ENCODE assay signal across 17 cellular contexts in genomic region chr6:7189101-7189721, GRCh38.
DNase-seq lines count a peak whose midpoint lies in the region; ATAC-seq and TF ChIP-seq lines count a peak whose summit lies in the region.
"Had no signal": no experiment of that assay in that cellular context is flagged by ENCODE, and none has a peak within 500 bp of the region (broad histone marks: within the 10 kb centered on the region; RNA-seq: fewer than 3 reads in every experiment).

No MANE protein-coding gene starts in this region.

- intact Hi-C loops in Right ventricle myocardium inferior (cut with DNase I) (no loop called here), cardiac septum (cut with DNase I) (no loop called here)

- H3K9me3 ChIP-seq in esophagus (ENCODE audit: control insufficient read depth in 2 of 2, insufficient read depth in 1 of 2, low read depth in 1 of 2, low read length in 1 of 2) (no peaks in the 10 kb centered on the region), upper lobe of left lung (no peaks in the 10 kb centered on the region)
- H3K9me3 ChIP-seq: ascending aorta had no signal

- H3K4me3 ChIP-seq in esophagus (ENCODE audit: low read depth in 1 of 2, low read length in 2 of 2) (no peak overlapping the region), upper lobe of left lung (no peak overlapping the region)
- H3K4me3 ChIP-seq: ascending aorta had no signal

- no peak for TF ChIP-seq EP300 in upper lobe of left lung (IDR thresholded peaks at IDR 0.05)

- DNase-seq in Right ventricle myocardium inferior (ENCODE audit: missing footprints) (no peak), cardiac septum (ENCODE audit: low spot score) (no peak), memory B cell (ENCODE audit: low spot score in 2 of 2) (no peak), upper lobe of left lung (peak in 1 of 2 donors; percentile 54)
- DNase-seq in activated CD4-positive, alpha-beta T cell treated with anti-CD3 and anti-CD28 coated beads, Interleukin-2, amount 50 U/mL, for 48 hours, result no peak
- DNase-seq: activated CD4-positive, alpha-beta T cell treated with anti-CD3 and anti-CD28 coated beads for 48 hours; activated naive CD4-positive, alpha-beta T cell; C1 segment of cervical spinal cord; effector memory CD8-positive, alpha-beta T cell; glutamatergic neuron; NCI-H2081 treated with DMSO at 0.1 percent for 48 hours; NCI-H510A treated with DMSO at 0.1 percent for 48 hours; stimulated activated CD4-positive, alpha-beta T cell treated with anti-CD3 and anti-CD28 coated beads, Interleukin-1b, Interleukin-23, amount 100 ng/mL, for 48 hours had no signal

- H3K27me3 ChIP-seq in esophagus (ENCODE audit: control insufficient read depth in 1 of 2, insufficient read depth in 2 of 2, low read length in 2 of 2) (no peaks in the 10 kb centered on the region), upper lobe of left lung (no peaks in the 10 kb centered on the region)
- H3K27me3 ChIP-seq: ascending aorta had no signal

- ATAC-seq in Right ventricle myocardium inferior (peak; percentile 68), memory B cell (ENCODE audit: low read depth) (no peak), upper lobe of left lung (ENCODE audit: low FRiP score in 2 of 2) (no peak), HG03095 (IDR thresholded peaks at IDR 0.05; ENCODE audit: unreplicated experiment) (no peak), HG02840 (IDR thresholded peaks at IDR 0.05; ENCODE audit: low FRiP score, unreplicated experiment) (no peak)
- ATAC-seq: effector memory CD8-positive, alpha-beta T cell had no signal

- no peak overlapping the region for H3K4me3 Mint-ChIP-seq in memory B cell
- H3K4me3 Mint-ChIP-seq: effector memory CD8-positive, alpha-beta T cell had no signal

- H3K36me3 Mint-ChIP-seq in memory B cell, result peaks cover 45% of the 10 kb centered on the region

- H3K27ac ChIP-seq in esophagus (ENCODE audit: low read depth in 2 of 2, low read length in 1 of 2) (peak overlapping the region; percentile 14 to 17), upper lobe of left lung (peak overlapping the region in 3 of 4 donors; percentile 25 to 64 (median 45))
- H3K27ac ChIP-seq: ascending aorta had no signal

- H3K27me3 Mint-ChIP-seq in memory B cell, result no peaks in the 10 kb centered on the region
- H3K27me3 Mint-ChIP-seq: effector memory CD8-positive, alpha-beta T cell had no signal

- no peaks in the 10 kb centered on the region for H3K9me3 Mint-ChIP-seq in memory B cell
- H3K9me3 Mint-ChIP-seq: effector memory CD8-positive, alpha-beta T cell had no signal

- TF ChIP-seq POLR2A in upper lobe of left lung (IDR thresholded peaks at IDR 0.05), result no peak

- H3K27ac Mint-ChIP-seq in memory B cell, result peak overlapping the region; percentile 82
- H3K27ac Mint-ChIP-seq: effector memory CD8-positive, alpha-beta T cell had no signal

- 77 to 89% methylated on average over 9 of the region's 9 CpGs for WGBS in esophagus, 2 donors
- WGBS in upper lobe of left lung, 2 donors, result 89 to 93% methylated on average over 8 to 9 of the region's 9 CpGs

- H3K36me3 ChIP-seq in esophagus (ENCODE audit: control insufficient read depth in 2 of 2, insufficient read depth in 2 of 2, low read length in 1 of 2), result peaks cover 3 to 15% of the 10 kb centered on the region in 2 donors
- H3K36me3 ChIP-seq in upper lobe of left lung, result peaks cover 7 to 70% (median 27%) of the 10 kb centered on the region in 4 donors

- TF ChIP-seq CTCF in upper lobe of left lung (IDR thresholded peaks at IDR 0.05), result no peak

- H3K4me1 ChIP-seq in esophagus (ENCODE audit: control insufficient read depth in 2 of 2, insufficient read depth in 2 of 2, low read length in 1 of 2) (peaks cover 0 to 3% of the 10 kb centered on the region in 2 donors), upper lobe of left lung (no peaks in the 10 kb centered on the region)
- H3K4me1 ChIP-seq: ascending aorta had no signal

- H3K4me1 Mint-ChIP-seq in memory B cell, result peaks cover 11% of the 10 kb centered on the region
